ENCODE assay signal across 1 cellular context in the genomic region with DNA sequence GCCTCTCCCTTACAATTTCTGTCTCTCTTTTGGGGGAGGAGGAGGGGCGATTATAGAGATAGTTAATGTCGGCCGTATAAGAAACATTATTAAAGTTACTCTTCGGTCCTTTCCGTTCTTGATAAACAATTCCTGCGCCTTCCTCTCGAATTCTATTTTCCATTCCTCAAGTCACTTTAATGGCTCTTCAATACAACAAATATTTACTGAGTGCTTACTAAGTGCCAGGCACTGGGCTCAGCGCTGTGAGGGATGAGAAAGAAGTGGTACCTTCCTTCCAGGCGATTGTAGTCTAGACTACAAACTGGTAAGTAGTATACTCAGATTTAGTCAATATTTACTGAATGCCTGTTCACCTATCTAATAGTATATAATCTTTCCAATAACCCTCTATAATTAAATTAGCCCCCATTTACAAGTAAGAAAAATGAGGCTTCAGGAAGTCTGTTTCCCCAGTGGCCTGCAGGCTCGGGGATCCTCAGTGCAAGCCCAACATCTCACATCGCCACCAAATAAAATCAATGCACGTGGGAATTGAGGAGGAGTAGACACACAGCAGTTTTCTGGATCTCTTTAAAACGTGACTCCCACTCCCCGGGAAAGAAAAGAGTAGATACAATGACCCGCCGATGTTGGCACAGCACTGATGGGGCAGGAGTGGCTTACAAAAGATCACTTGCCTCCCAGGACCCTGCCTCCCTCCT.
TF ChIP-seq lines count a peak whose summit lies in the region.

No MANE protein-coding gene starts in this region.

TF ChIP-seq in liver, 16 proteins besides CTCF, POLR2A, EP300 and RAD21 (continued from another document):
- TF ChIP-seq, protein P1, sequence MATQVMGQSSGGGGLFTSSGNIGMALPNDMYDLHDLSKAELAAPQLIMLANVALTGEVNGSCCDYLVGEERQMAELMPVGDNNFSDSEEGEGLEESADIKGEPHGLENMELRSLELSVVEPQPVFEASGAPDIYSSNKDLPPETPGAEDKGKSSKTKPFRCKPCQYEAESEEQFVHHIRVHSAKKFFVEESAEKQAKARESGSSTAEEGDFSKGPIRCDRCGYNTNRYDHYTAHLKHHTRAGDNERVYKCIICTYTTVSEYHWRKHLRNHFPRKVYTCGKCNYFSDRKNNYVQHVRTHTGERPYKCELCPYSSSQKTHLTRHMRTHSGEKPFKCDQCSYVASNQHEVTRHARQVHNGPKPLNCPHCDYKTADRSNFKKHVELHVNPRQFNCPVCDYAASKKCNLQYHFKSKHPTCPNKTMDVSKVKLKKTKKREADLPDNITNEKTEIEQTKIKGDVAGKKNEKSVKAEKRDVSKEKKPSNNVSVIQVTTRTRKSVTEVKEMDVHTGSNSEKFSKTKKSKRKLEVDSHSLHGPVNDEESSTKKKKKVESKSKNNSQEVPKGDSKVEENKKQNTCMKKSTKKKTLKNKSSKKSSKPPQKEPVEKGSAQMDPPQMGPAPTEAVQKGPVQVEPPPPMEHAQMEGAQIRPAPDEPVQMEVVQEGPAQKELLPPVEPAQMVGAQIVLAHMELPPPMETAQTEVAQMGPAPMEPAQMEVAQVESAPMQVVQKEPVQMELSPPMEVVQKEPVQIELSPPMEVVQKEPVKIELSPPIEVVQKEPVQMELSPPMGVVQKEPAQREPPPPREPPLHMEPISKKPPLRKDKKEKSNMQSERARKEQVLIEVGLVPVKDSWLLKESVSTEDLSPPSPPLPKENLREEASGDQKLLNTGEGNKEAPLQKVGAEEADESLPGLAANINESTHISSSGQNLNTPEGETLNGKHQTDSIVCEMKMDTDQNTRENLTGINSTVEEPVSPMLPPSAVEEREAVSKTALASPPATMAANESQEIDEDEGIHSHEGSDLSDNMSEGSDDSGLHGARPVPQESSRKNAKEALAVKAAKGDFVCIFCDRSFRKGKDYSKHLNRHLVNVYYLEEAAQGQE (IDR thresholded peaks at IDR 0.05), result no peak
- TF ChIP-seq RXRA (IDR thresholded peaks at IDR 0.05), result no peak
- no peak for TF ChIP-seq HNF4G (IDR thresholded peaks at IDR 0.05)
